Comparison of ENCODE assay signal across 18 cellular contexts in the genomic region with DNA sequence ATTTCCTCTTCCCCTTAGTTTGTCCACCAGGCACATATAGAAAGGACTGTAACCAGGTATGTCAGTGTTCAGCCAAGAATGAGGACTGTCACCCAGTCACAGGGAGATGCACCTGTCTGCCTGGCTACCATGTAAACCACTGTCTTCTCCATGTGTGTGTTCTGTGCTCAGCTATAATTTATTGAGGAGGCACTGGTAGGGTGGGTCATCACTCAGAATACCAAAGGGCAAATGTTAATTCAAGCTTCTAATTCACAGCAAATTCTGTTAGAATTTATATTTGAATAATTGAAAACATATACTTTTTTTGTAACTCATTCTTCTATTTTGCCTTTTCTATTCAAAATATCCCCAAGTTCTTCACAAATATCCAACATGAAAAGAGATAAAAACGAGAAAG.
DNase-seq lines count a peak whose midpoint lies in the region; FAIRE-seq and TF ChIP-seq lines count a peak whose summit lies in the region.
"Had no signal": no experiment of that assay in that cellular context is flagged by ENCODE, and none has a peak within 500 bp of the region (broad histone marks: within the 10 kb centered on the region; RNA-seq: fewer than 3 reads in every experiment).

No MANE protein-coding gene starts in this region.

- FAIRE-seq in kidney (lab: Jason Lieb, UNC) = peak; percentile 38
- FAIRE-seq: A549, H54 had no signal

- no CpG with 5 or more reads among the region's 1 CpG for WGBS in H9 (ENCODE audit: extremely low coverage, insufficient read length, low lambda C conversion rate)

- no peak overlapping the region for H3K18ac ChIP-seq in H9 (ENCODE audit: insufficient read length, low read depth, low read length)

- no peaks in the 10 kb centered on the region for H3K79me2 ChIP-seq in H9 (ENCODE audit: insufficient read depth, low read length)

- intact Hi-C loops in kidney (cut with DNase I) = no loop called here

- no peak overlapping the region for H3K9ac ChIP-seq in H9 (ENCODE audit: extremely low read depth, insufficient read length, low read length)
- H3K9ac ChIP-seq in kidney (ENCODE audit: low read length in 2 of 2) = no peak overlapping the region

- H3K4me3 Mint-ChIP-seq in H9 = no peak overlapping the region
- H3K4me3 Mint-ChIP-seq: CD4-positive, alpha-beta memory T cell; GM23338 had no signal

- H3K9me3 ChIP-seq in H9 (ENCODE audit: control insufficient read depth, low read depth, low read length) = no peaks in the 10 kb centered on the region
- no peaks in the 10 kb centered on the region for H3K9me3 ChIP-seq in kidney (ENCODE audit: control insufficient read depth in 1 of 2, low read length in 2 of 2)
- H3K9me3 ChIP-seq: A549 had no signal

- H3K36me3 ChIP-seq in kidney (ENCODE audit: control insufficient read depth in 1 of 2, insufficient read depth in 2 of 2, low read length in 2 of 2) = no peaks in the 10 kb centered on the region

- no peak overlapping the region for H2BK15ac ChIP-seq in H9 (ENCODE audit: low read depth, low read length)

- H3K56ac ChIP-seq in H9 (ENCODE audit: insufficient read length, low read depth, low read length) = no peak overlapping the region

- no peaks in the 10 kb centered on the region for H3K27me3 Mint-ChIP-seq in H9 (ENCODE audit: low read depth)
- H3K27me3 Mint-ChIP-seq: CD4-positive, alpha-beta memory T cell had no signal

- H4K91ac ChIP-seq in H9 (ENCODE audit: insufficient read length, low read depth, low read length) = no peak overlapping the region

- peak; percentile 5 for DNase-seq in NCI-H1092 treated with DMSO at 0.1 percent for 48 hours (lab: John Stamatoyannopoulos, UW)
- DNase-seq in NCI-H1092 (lab: John Stamatoyannopoulos, UW) = no peak
- no peak for DNase-seq in H9
- peak; percentile 39 for DNase-seq in NCI-H69 (lab: John Stamatoyannopoulos, UW)
- no peak for DNase-seq in kidney
- no peak for DNase-seq in midbrain (lab: John Stamatoyannopoulos, UW)
- no peak for DNase-seq in RKO (ENCODE audit: low spot score)
- no peak for DNase-seq in hippocampal formation (lab: John Stamatoyannopoulos, UW)
- DNase-seq: AML-193; CD4-positive, alpha-beta memory T cell; DMS153; DMS79 treated with DMSO at 0.1 percent for 48 hours; GF-D8 had no signal

- no peak overlapping the region for H3K14ac ChIP-seq in H9 (ENCODE audit: insufficient read depth, low read length)

- no peak overlapping the region for H2BK12ac ChIP-seq in H9 (ENCODE audit: insufficient read length, low read depth, low read length)

- no peak overlapping the region for H3K4me2 ChIP-seq in H9 (ENCODE audit: insufficient read depth, insufficient read length, low read length)
- H3K4me2 ChIP-seq: GM23338 had no signal

- H4K20me1 ChIP-seq in H9 (ENCODE audit: control insufficient read depth, insufficient read depth, insufficient read length) = no peaks in the 10 kb centered on the region

- no peak overlapping the region for H2BK5ac ChIP-seq in H9 (ENCODE audit: insufficient read length, low read length)

- no peaks in the 10 kb centered on the region; the same call in 1 of the 2 replicates for H3K4me1 ChIP-seq in H9 (ENCODE audit: insufficient read depth, low read length)
- H3K4me1 ChIP-seq in kidney (ENCODE audit: control insufficient read depth in 1 of 2, insufficient read depth in 1 of 2, low read depth in 1 of 2, low read length in 2 of 2) = no peaks in the 10 kb centered on the region

- no peak overlapping the region for H3K27ac Mint-ChIP-seq in H9
- H3K27ac Mint-ChIP-seq: CD4-positive, alpha-beta memory T cell; GM23338 had no signal

- no peak overlapping the region for H4K8ac ChIP-seq in H9 (replicated peaks; ENCODE audit: insufficient read length, low read depth, low read length)

- no peak overlapping the region for H2BK20ac ChIP-seq in H9 (ENCODE audit: low read depth, low read length, poor library complexity, severe bottlenecking)

- H3K36me3 Mint-ChIP-seq in H9 (ENCODE audit: insufficient read depth in 1 of 3, low read depth in 3 of 3) = no peaks in the 10 kb centered on the region
- H3K36me3 Mint-ChIP-seq: CD4-positive, alpha-beta memory T cell had no signal

- H4K5ac ChIP-seq in H9 (ENCODE audit: insufficient read length, low read depth, low read length) = no peak overlapping the region

- H3K4ac ChIP-seq in H9 (ENCODE audit: low read depth, low read length) = no peak overlapping the region

- no peaks in the 10 kb centered on the region for H3K23me2 ChIP-seq in H9 (ENCODE audit: insufficient read length, low read depth, low read length, poor library complexity, severe bottlenecking)

- no peaks in the 10 kb centered on the region for H3K9me3 Mint-ChIP-seq in H9
- H3K9me3 Mint-ChIP-seq: GM23338 had no signal

- H3K23ac ChIP-seq in H9 (ENCODE audit: insufficient read length, low read depth, low read length) = no peak overlapping the region

- no peaks in the 10 kb centered on the region for H3K27me3 ChIP-seq in H9 (ENCODE audit: insufficient read depth, low read length)

- H3K79me1 ChIP-seq in H9 (ENCODE audit: insufficient read depth, low read depth, low read length, poor library complexity, severe bottlenecking) = no peaks in the 10 kb centered on the region

- no peak overlapping the region for H2AK5ac ChIP-seq in H9 (ENCODE audit: insufficient read length, low read length)

- H3K4me1 Mint-ChIP-seq in H9 = peaks cover 4 to 7% of the 10 kb centered on the region in 2 experiments
- H3K4me1 Mint-ChIP-seq: CD4-positive, alpha-beta memory T cell had no signal

- H2AFZ ChIP-seq in H9 (ENCODE audit: low read length) = no peak overlapping the region
- H2AFZ ChIP-seq: GM23338 had no signal

- H3K4me3 ChIP-seq in kidney (ENCODE audit: low read length in 2 of 2) = no peak overlapping the region
- H3K4me3 ChIP-seq: A549, GM23338 had no signal

- peak overlapping the region; percentile 36 for H3T11ph ChIP-seq in H9 (ENCODE audit: low read length)

- H3K27ac ChIP-seq in H9 (ENCODE audit: insufficient read length, low read depth, low read length) = no peak overlapping the region
- H3K27ac ChIP-seq in kidney (ENCODE audit: low read depth in 2 of 2, low read length in 2 of 2) = no peak overlapping the region
- H3K27ac ChIP-seq: 22Rv1, A549, C4-2B had no signal

- H2BK120ac ChIP-seq in H9 (ENCODE audit: low read depth, low read length, poor library complexity, severe bottlenecking) = no peak overlapping the region

- no peak for TF ChIP-seq CTCF in H9 (conservative IDR thresholded peaks at IDR 0.05)
- TF ChIP-seq CTCF in kidney (IDR thresholded peaks at IDR 0.05; ENCODE audit: borderline replicate concordance, extremely low read depth, insufficient read depth) = no peak

Comparison
In these comparisons a context has a peak if more than half of its experiments do, and no peak if none do; other contexts are left out.
1. DNase-seq: peak in NCI-H1092 treated with DMSO at 0.1 percent for 48 hours (single experiment) and NCI-H69 (single experiment); none in NCI-H1092 (single experiment), H9 (single experiment), kidney (single experiment), midbrain (single experiment), RKO (single experiment) and hippocampal formation (0 of 2).